1 cellular context compared by ENCODE assay signal in the genomic region with DNA sequence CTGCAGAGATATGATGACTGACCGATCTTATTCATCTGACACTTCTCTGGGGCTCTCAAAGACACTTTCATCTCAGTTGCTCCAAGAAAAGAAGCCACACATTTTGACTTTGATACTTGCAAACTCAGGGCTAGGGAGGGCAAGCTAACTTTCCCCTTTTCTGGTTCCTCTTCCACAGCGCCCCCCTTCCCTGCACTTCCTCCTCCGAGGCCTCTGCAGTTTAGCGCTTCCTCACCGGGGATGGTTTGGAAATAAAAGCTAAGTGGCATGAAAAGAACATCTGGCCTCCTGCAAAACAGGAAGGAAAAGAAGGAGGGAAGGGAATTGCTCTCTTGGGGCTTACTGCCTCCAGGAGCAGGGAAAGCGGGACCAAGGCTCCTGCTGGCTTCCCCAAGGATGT.
TF ChIP-seq lines count a peak whose summit lies in the region.

No MANE protein-coding gene starts in this region.

TF ChIP-seq in HepG2, 621 proteins besides CTCF, POLR2A, EP300 and RAD21 (continued from another document):
- TF ChIP-seq FOXA1 (IDR thresholded peaks at IDR 0.05): no peak
- TF ChIP-seq FOXA1 (CRISPR knock-in tag; IDR thresholded peaks at IDR 0.05): no peak
- no peak for TF ChIP-seq MIXL1 (CRISPR knock-in tag; IDR thresholded peaks at IDR 0.05)
- no peak for TF ChIP-seq TFE3 (CRISPR knock-in tag; IDR thresholded peaks at IDR 0.05)
- no peak for TF ChIP-seq PRDM10 (CRISPR knock-in tag; IDR thresholded peaks at IDR 0.05; ENCODE audit: low read depth)
